Comparison of ENCODE assay signal across 8 cellular contexts in the genomic region with DNA sequence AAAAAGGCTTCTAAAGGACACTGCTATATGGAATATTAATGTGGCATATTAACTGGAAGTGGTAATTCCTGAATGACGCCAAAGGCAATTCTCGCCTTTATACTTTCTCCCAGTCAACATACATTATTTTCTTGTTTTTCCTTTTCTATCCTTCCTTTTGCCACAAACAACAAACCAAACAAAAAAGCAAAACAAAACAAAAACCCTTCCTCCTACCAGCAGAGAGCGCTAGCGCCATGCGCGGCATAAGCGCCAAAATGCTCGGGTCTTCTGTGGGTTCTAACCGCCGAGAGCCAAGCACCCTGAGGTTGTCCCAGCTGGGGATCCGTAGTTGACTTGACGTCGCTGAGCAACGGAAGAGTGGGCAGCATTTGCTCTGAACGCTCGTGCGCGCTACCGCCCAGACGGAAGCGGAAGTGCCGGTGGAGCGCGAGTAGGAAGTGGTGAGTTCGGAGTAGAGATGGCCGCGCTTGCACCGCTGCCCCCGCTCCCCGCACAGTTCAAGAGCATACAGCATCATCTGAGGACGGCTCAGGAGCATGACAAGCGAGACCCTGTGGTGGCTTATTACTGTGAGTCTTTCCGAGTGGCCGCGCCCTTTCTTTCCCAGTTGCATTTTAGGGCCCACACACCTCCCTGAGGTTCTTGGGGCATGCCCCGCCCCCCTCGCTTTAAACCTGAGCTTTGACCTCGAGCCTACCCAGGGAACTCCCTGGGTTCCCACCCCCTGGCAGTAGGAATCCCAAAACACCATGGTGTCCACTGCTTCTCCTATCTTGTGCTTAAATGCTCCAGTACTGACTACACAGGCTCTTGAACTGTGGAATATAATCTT. TPM values are rescaled to one million over a fixed set of nuclear protein-coding genes. Genes with fewer than 3 reads are reported as not detected.
A peak's percentile ranks its signal among the peaks of the same experiment; 100 is the strongest.
DNase-seq lines count a peak whose midpoint lies in the region; ATAC-seq, FAIRE-seq and TF ChIP-seq lines count a peak whose summit lies in the region.

NMBR (minus strand) TSS at position 295 of the 835 bp plus-strand sequence. CDS start 58,464 bp downstream, outside the sequence.
VTA1 (plus strand) TSS at position 436 of the 835 bp plus-strand sequence; CDS start at position 461, 25 bp downstream.

- H3K9me3 ChIP-seq in Karpas-422 (ENCODE audit: low read length) (no peaks in the 10 kb centered on the region), fibroblast of lung (ENCODE audit: control insufficient read depth, insufficient read depth, low read depth, low read length) (no peaks in the 10 kb centered on the region)

- H3K4me1 Mint-ChIP-seq in naive thymus-derived CD8-positive, alpha-beta T cell = peaks cover 26 to 62% (median 59%) of the 10 kb centered on the region in 4 donors

- H3K4me3 ChIP-seq in Karpas-422 (ENCODE audit: low read length) (peak within 1 kb of the TSS; percentile 85), fibroblast of lung (replicated peaks in 1 of 4; ENCODE audit: control extremely low read depth in 1 of 4, insufficient read depth in 1 of 4, low read depth in 3 of 4, low read length in 4 of 4) (peak within 1 kb of the TSS; percentile 66 to 99 (median 90))

- peaks cover 35% of the 10 kb centered on the region for H3K4me1 ChIP-seq in Karpas-422 (ENCODE audit: low read length)
- peaks cover 9% of the 10 kb centered on the region for H3K4me1 ChIP-seq in fibroblast of lung (ENCODE audit: control insufficient read depth, extremely low read depth, insufficient read depth, low read length)

- peaks cover 0 to 25% (median 0%) of the 10 kb centered on the region in 3 donors for H3K36me3 Mint-ChIP-seq in naive thymus-derived CD8-positive, alpha-beta T cell

- FAIRE-seq in RCC 7860 (lab: Jason Lieb, UNC) = peak; percentile 84

- peaks cover 13% of the 10 kb centered on the region; the same call in 1 of the 2 replicates for H4K20me1 ChIP-seq in Karpas-422 (ENCODE audit: insufficient read depth, low read depth, low read length)
- no peaks in the 10 kb centered on the region for H4K20me1 ChIP-seq in fibroblast of lung (ENCODE audit: control insufficient read depth, extremely low read depth, insufficient read depth, low read length)

- H3K27me3 ChIP-seq in Karpas-422 (ENCODE audit: low read length) (no peaks in the 10 kb centered on the region), fibroblast of lung (ENCODE audit: control insufficient read depth, insufficient read depth, low read length) (no peaks in the 10 kb centered on the region)

- POLR2A ChIA-PET in naive thymus-derived CD8-positive, alpha-beta T cell (lab: Charles Lee) = interaction anchor here (0.6 to 1.8 kb wide), 6 partner anchors 46 to 1304 kb away, joined by 3 to 5 read pairs (median 3); partner anchors contain the start of genes ADAT2 and PEX3

- H3K36me3 ChIP-seq in Karpas-422 (ENCODE audit: insufficient read depth, low read length) = peaks cover 11% of the 10 kb centered on the region
- no peaks in the 10 kb centered on the region for H3K36me3 ChIP-seq in fibroblast of lung (ENCODE audit: control insufficient read depth, insufficient read depth, low read length)

- peak; percentile 100 for ATAC-seq in GM21825 (IDR thresholded peaks at IDR 0.05; ENCODE audit: unreplicated experiment)
- peak; percentile 95 to 97 for ATAC-seq in naive thymus-derived CD8-positive, alpha-beta T cell

- H3K9me3 Mint-ChIP-seq in naive thymus-derived CD8-positive, alpha-beta T cell = no peaks in the 10 kb centered on the region

- H3K79me2 ChIP-seq in Karpas-422 (ENCODE audit: low read length) (peaks cover 50% of the 10 kb centered on the region), fibroblast of lung (ENCODE audit: control insufficient read depth, insufficient read depth, low read length) (peaks cover 46% of the 10 kb centered on the region)

- peak within 1 kb of the TSS; percentile 79 to 98 (median 94) for H3K27ac Mint-ChIP-seq in naive thymus-derived CD8-positive, alpha-beta T cell

- peak within 1 kb of the TSS; percentile 95 for H3K4me2 ChIP-seq in Karpas-422 (ENCODE audit: low read depth, low read length, poor library complexity, severe bottlenecking)
- peak within 1 kb of the TSS; percentile 92 for H3K4me2 ChIP-seq in fibroblast of lung (ENCODE audit: extremely low read depth, insufficient read depth, low read length)

- peak within 1 kb of the TSS; percentile 87 to 96 (median 94) for H3K4me3 Mint-ChIP-seq in naive thymus-derived CD8-positive, alpha-beta T cell

- H3K27me3 Mint-ChIP-seq in naive thymus-derived CD8-positive, alpha-beta T cell = peaks cover 0 to 2% (median 0%) of the 10 kb centered on the region in 5 donors

- H3K9ac ChIP-seq in Karpas-422 (ENCODE audit: low read length) = peak within 1 kb of the TSS; percentile 83
- peak within 1 kb of the TSS; percentile 54 for H3K9ac ChIP-seq in fibroblast of lung (ENCODE audit: insufficient read depth, low read length)

- H3K9me2 ChIP-seq in Karpas-422 (replicated peaks; ENCODE audit: insufficient read depth, low read length) = no peaks in the 10 kb centered on the region

- H3K27ac ChIP-seq in Karpas-422 (ENCODE audit: low read length) (peak within 1 kb of the TSS; percentile 8; the same call in 1 of the 2 replicates), fibroblast of lung (ENCODE audit: insufficient read depth, low read length) (peak within 1 kb of the TSS; percentile 55)

- peak; percentile 90 to 95 for TF ChIP-seq CTCF in fibroblast of lung (conservative IDR thresholded peaks at IDR 0.05 in 1 of 2, IDR thresholded peaks at IDR 0.05 in 1 of 2; ENCODE audit: low read depth in 1 of 2, low read length in 2 of 2)

- DNase-seq in EH (ENCODE audit: low read depth) (peak; percentile 99), Karpas-422 (peak; percentile 99), RCC 7860 (ENCODE audit: low spot score) (peak; percentile 94), fibroblast of lung (ENCODE audit: low read depth in 2 of 2) (peak; percentile 100)
- peak; percentile 89 to 91 for DNase-seq in activated T-helper 1 cell treated with anti-CD3 and anti-CD28 coated beads, Interleukin-2, amount 50 U/mL, for 16 hours (ENCODE audit: low read depth in 1 of 2, low spot score in 1 of 2)
- DNase-seq in naive thymus-derived CD8-positive, alpha-beta T cell = peak; percentile 87 to 98 (median 96)
- DNase-seq in stimulated activated naive CD4-positive, alpha-beta T cell (lab: John Stamatoyannopoulos, UW) = peak; percentile 91 to 97 (median 95)

- H2AFZ ChIP-seq in Karpas-422 (ENCODE audit: low read length) = peak within 1 kb of the TSS; percentile 90
- peak within 1 kb of the TSS; percentile 89 for H2AFZ ChIP-seq in fibroblast of lung (ENCODE audit: low read length)

RNA-seq across cellular contexts. Expression of gene NMBR, which starts in this region (rescaled TPM):
- total RNA-seq in Karpas-422 (2014; rRNA removed; shearing (Covaris generic); ENCODE audit: low replicate concordance) = not detected in 2 replicates
- total RNA-seq in fibroblast of lung = under 0.01 TPM in 1 of 2 replicates, not detected in the other
- 0.05 TPM in 1 of 2 replicates, not detected in the other for polyA plus RNA-seq in fibroblast of lung
- polyA plus RNA-seq in fibroblast of lung (2012) = not detected in 2 replicates
- polyA minus RNA-seq in fibroblast of lung (ENCODE audit: low replicate concordance) = not detected in 2 replicates
- total RNA-seq in naive thymus-derived CD8-positive, alpha-beta T cell = not detected
- polyA plus RNA-seq in naive thymus-derived CD8-positive, alpha-beta T cell = not detected

RNA-seq across cellular contexts. Expression of gene VTA1, which starts in this region (rescaled TPM):
- 45.1 and 90.8 TPM in 2 replicates for total RNA-seq in Karpas-422 (2014; rRNA removed; shearing (Covaris generic); ENCODE audit: low replicate concordance)
- total RNA-seq in fibroblast of lung = 25.9 and 26.3 TPM in 2 replicates
- polyA plus RNA-seq in fibroblast of lung = 95.4 and 99.3 TPM in 2 replicates
- 50.1 and 50.9 TPM in 2 replicates for polyA plus RNA-seq in fibroblast of lung (2012)
- polyA minus RNA-seq in fibroblast of lung (ENCODE audit: low replicate concordance) = 10.7 and 13.7 TPM in 2 replicates
- total RNA-seq in naive thymus-derived CD8-positive, alpha-beta T cell = 10 to 100 TPM; 31.9 to 33.5 TPM
- polyA plus RNA-seq in naive thymus-derived CD8-positive, alpha-beta T cell = 10 to 100 TPM; 40.0 to 86.2 (median 54.8) TPM

Comparison
In these comparisons a context has a peak if more than half of its experiments do, and no peak if none do; other contexts are left out.
1. Peak in every context shown above with its lines: DNase-seq, ATAC-seq, H3K4me3 ChIP-seq and H3K27ac ChIP-seq.